ENCODE assay signal across 9 cellular contexts in genomic region chr21:25639167-25639921, GRCh38. TPM values are rescaled to one million over a fixed set of nuclear protein-coding genes. Genes with fewer than 3 reads are reported as not detected.
A peak's percentile ranks its signal among the peaks of the same experiment; 100 is the strongest.
DNase-seq lines count a peak whose midpoint lies in the region; TF ChIP-seq lines count a peak whose summit lies in the region.
"Had no signal": no experiment of that assay in that cellular context is flagged by ENCODE, and none has a peak within 500 bp of the region (broad histone marks: within the 10 kb centered on the region; RNA-seq: fewer than 3 reads in every experiment).

Gene JAM2 (plus strand): TSS chr21:25639258. CDS start chr21:25639822, 564 bp downstream.

- H3K9me3 ChIP-seq in HAP-1 (no peaks in the 10 kb centered on the region), esophagus (ENCODE audit: control insufficient read depth in 2 of 2, insufficient read depth in 1 of 2, low read depth in 1 of 2, low read length in 1 of 2) (no peaks in the 10 kb centered on the region), muscle layer of duodenum (ENCODE audit: control insufficient read depth in 1 of 2, low read length in 2 of 2) (no peaks in the 10 kb centered on the region)
- H3K9me3 ChIP-seq: neutrophil had no signal

- in situ Hi-C loops in HAP-1 (cut with MboI; ENCODE audit: low sequenced_read_pairs) = no loop called here

- DNase-seq in HAP-1 (ENCODE audit: low spot score in 2 of 2) (peak; percentile 30 to 74), NCI-H1092 (lab: John Stamatoyannopoulos, UW) (peak; percentile 23), activated T-cell treated with anti-CD3 and anti-CD28 coated beads for 1 hour (ENCODE audit: low read depth) (peak; percentile 27), RPMI8226 (no peak)

- peaks cover 10% of the 10 kb centered on the region for H3K4me1 ChIP-seq in HAP-1
- H3K4me1 ChIP-seq in esophagus (ENCODE audit: control insufficient read depth in 2 of 2, insufficient read depth in 2 of 2, low read length in 1 of 2) = peaks cover 4 to 7% of the 10 kb centered on the region in 2 donors
- peaks cover 0 to 8% of the 10 kb centered on the region in 2 donors for H3K4me1 ChIP-seq in muscle layer of duodenum (ENCODE audit: control insufficient read depth in 1 of 2, insufficient read depth in 2 of 2, low read length in 2 of 2)

- H3K27ac ChIP-seq in esophagus (ENCODE audit: low read depth in 2 of 2, low read length in 1 of 2) (peak within 1 kb of the TSS; percentile 64 to 65), muscle layer of duodenum (ENCODE audit: low read length) (peak within 1 kb of the TSS; percentile 67), temporal lobe (ENCODE audit: low read depth, low read length) (peak within 1 kb of the TSS; percentile 50)
- H3K27ac ChIP-seq: neutrophil had no signal

- H3K4me3 ChIP-seq in GM12875 (ENCODE audit: low read depth, low read length) (peak within 1 kb of the TSS; percentile 74), HAP-1 (peak within 1 kb of the TSS; percentile 50), esophagus (ENCODE audit: low read depth in 1 of 2, low read length in 2 of 2) (peak within 1 kb of the TSS; percentile 48 to 53), muscle layer of duodenum (ENCODE audit: low read depth in 1 of 2, low read length in 2 of 2) (peak within 1 kb of the TSS; percentile 72 to 89)

- no peaks in the 10 kb centered on the region for H3K36me3 ChIP-seq in HAP-1 (replicated peaks)
- H3K36me3 ChIP-seq in esophagus (ENCODE audit: control insufficient read depth in 2 of 2, insufficient read depth in 2 of 2, low read length in 1 of 2) = no peaks in the 10 kb centered on the region
- H3K36me3 ChIP-seq in muscle layer of duodenum (ENCODE audit: control insufficient read depth in 1 of 2, insufficient read depth in 2 of 2, low read length in 2 of 2) = no peaks in the 10 kb centered on the region
- H3K36me3 ChIP-seq: neutrophil had no signal

- peak; percentile 80 for TF ChIP-seq CTCF in GM12875 (IDR thresholded peaks at IDR 0.05; ENCODE audit: borderline replicate concordance, insufficient read depth, low read depth, low read length)

- whole genome bisulfite sequencing in esophagus, 2 donors = 0% methylated on average over 30 to 52 of the region's 52 CpGs

- H3K27me3 ChIP-seq in HAP-1 (ENCODE audit: low read depth) (no peaks in the 10 kb centered on the region), esophagus (ENCODE audit: control insufficient read depth in 1 of 2, insufficient read depth in 2 of 2, low read length in 2 of 2) (peaks cover 2 to 4% of the 10 kb centered on the region in 2 donors), muscle layer of duodenum (ENCODE audit: low read depth, low read length) (no peaks in the 10 kb centered on the region)

RNA-seq across cellular contexts. Expression of gene JAM2, which starts in this region (rescaled TPM):
- polyA plus RNA-seq in esophagus = 1 to 10 TPM; 3.8 to 4.2 TPM
- total RNA-seq in temporal lobe = 28.0 TPM
